Comparison of ENCODE assay signal across 1 cellular context in the genomic region with DNA sequence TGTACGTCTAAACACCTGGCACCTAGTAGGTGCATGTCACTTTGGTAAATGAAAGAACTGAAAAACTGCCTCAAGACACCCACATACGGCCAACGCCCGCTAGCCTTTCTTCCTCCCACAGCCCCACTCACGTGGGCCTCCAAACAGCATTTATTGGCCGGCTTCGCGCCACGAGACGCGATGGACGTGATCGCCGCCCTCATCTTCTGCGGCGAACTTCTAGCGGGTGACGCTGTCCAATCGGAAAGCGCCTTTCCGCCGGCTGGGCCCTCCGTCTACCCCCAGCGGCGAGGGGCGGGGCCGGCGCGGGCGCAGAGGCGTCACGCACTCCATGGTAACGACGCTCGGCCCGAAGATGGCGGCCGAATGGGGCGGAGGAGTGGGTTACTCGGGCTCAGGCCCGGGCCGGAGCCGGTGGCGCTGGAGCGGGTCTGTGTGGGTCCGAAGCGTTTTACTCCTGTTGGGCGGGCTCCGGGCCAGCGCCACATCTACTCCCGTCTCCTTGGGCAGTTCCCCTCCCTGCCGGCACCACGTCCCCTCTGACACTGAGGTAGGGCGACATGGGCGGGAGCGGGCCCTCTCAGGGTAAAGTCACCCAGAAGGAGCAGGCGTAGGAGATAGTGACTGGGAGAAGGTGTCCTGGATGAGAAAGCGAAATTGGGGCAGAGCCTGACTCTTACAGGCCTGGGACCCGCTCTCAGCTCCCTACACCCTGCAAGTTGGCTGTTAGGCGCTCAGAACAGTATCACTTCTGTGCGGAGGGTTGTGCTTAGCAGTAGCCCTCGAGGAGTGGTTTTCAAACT.
A peak's percentile ranks its signal among the peaks of the same experiment; 100 is the strongest.
TF ChIP-seq lines count a peak whose summit lies in the region.

A gene with protein sequence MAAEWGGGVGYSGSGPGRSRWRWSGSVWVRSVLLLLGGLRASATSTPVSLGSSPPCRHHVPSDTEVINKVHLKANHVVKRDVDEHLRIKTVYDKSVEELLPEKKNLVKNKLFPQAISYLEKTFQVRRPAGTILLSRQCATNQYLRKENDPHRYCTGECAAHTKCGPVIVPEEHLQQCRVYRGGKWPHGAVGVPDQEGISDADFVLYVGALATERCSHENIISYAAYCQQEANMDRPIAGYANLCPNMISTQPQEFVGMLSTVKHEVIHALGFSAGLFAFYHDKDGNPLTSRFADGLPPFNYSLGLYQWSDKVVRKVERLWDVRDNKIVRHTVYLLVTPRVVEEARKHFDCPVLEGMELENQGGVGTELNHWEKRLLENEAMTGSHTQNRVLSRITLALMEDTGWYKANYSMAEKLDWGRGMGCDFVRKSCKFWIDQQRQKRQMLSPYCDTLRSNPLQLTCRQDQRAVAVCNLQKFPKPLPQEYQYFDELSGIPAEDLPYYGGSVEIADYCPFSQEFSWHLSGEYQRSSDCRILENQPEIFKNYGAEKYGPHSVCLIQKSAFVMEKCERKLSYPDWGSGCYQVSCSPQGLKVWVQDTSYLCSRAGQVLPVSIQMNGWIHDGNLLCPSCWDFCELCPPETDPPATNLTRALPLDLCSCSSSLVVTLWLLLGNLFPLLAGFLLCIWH (plus strand): TSS at position 327 of the 803 bp plus-strand sequence. CDS start 29 bp downstream, at position 356.

TF ChIP-seq in HepG2, 621 proteins besides CTCF, POLR2A, EP300 and RAD21 (continued from another document and continues in another):
- TF ChIP-seq ZKSCAN1 (IDR thresholded peaks at IDR 0.05; ENCODE audit: low read length), result peak; percentile 68; the same call in 1 of the 2 replicates
- no peak for TF ChIP-seq ZNF234 (CRISPR knock-in tag; conservative IDR thresholded peaks at IDR 0.05)
- TF ChIP-seq GLI4 (CRISPR knock-in tag; IDR thresholded peaks at IDR 0.05; ENCODE audit: borderline replicate concordance), result no peak
- TF ChIP-seq ZNF83 (CRISPR knock-in tag; IDR thresholded peaks at IDR 0.05; ENCODE audit: borderline replicate concordance), result 0 out of 2 replicates have a peak, but pooled peaks have one; percentile 33
- peak; percentile 93; the same call in 2 of the 3 replicates for TF ChIP-seq MXI1 (IDR thresholded peaks at IDR 0.05; ENCODE audit: borderline replicate concordance, low read depth, low read length)
- TF ChIP-seq ZNF296 (CRISPR knock-in tag; conservative IDR thresholded peaks at IDR 0.05), result peak; percentile 79; the same call in 1 of the 2 replicates
- TF ChIP-seq ZNF883 (CRISPR knock-in tag; IDR thresholded peaks at IDR 0.05; ENCODE audit: not compliant biosample characterization), result peak; percentile 79
- TF ChIP-seq, protein P1, sequence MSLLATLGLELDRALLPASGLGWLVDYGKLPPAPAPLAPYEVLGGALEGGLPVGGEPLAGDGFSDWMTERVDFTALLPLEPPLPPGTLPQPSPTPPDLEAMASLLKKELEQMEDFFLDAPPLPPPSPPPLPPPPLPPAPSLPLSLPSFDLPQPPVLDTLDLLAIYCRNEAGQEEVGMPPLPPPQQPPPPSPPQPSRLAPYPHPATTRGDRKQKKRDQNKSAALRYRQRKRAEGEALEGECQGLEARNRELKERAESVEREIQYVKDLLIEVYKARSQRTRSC (CRISPR knock-in tag; IDR thresholded peaks at IDR 0.05; ENCODE audit: low read depth), result no peak
- TF ChIP-seq, protein P2, sequence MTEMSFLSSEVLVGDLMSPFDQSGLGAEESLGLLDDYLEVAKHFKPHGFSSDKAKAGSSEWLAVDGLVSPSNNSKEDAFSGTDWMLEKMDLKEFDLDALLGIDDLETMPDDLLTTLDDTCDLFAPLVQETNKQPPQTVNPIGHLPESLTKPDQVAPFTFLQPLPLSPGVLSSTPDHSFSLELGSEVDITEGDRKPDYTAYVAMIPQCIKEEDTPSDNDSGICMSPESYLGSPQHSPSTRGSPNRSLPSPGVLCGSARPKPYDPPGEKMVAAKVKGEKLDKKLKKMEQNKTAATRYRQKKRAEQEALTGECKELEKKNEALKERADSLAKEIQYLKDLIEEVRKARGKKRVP (CRISPR knock-in tag; IDR thresholded peaks at IDR 0.05), result no peak
- TF ChIP-seq ZNF652 (CRISPR knock-in tag; IDR thresholded peaks at IDR 0.05; ENCODE audit: borderline replicate concordance, low read depth), result no peak
- TF ChIP-seq JUNB (CRISPR knock-in tag; IDR thresholded peaks at IDR 0.05; ENCODE audit: borderline replicate concordance), result no peak
- TF ChIP-seq MTF2 (CRISPR knock-in tag; IDR thresholded peaks at IDR 0.05; ENCODE audit: borderline replicate concordance), result no peak
- TF ChIP-seq NFAT5 (CRISPR knock-in tag; IDR thresholded peaks at IDR 0.05), result no peak; the same call in 1 of the 2 replicates
- no peak for TF ChIP-seq SRSF9 (IDR thresholded peaks at IDR 0.05; ENCODE audit: borderline replicate concordance, insufficient read depth, low read depth, low read length, poor library complexity, severe bottlenecking)
- no peak for TF ChIP-seq ZFYVE20 (CRISPR knock-in tag; IDR thresholded peaks at IDR 0.05; ENCODE audit: borderline replicate concordance, low read depth)
- no peak for TF ChIP-seq PREB (CRISPR knock-in tag; IDR thresholded peaks at IDR 0.05)
- no peak for TF ChIP-seq ZNF460 (CRISPR knock-in tag; IDR thresholded peaks at IDR 0.05; ENCODE audit: borderline replicate concordance)
- TF ChIP-seq GATAD2A (CRISPR knock-in tag; IDR thresholded peaks at IDR 0.05), result no peak; the same call in 1 of the 2 replicates
- TF ChIP-seq ZNF34 (CRISPR knock-in tag; IDR thresholded peaks at IDR 0.05; ENCODE audit: borderline replicate concordance), result no peak
- TF ChIP-seq, protein P3, sequence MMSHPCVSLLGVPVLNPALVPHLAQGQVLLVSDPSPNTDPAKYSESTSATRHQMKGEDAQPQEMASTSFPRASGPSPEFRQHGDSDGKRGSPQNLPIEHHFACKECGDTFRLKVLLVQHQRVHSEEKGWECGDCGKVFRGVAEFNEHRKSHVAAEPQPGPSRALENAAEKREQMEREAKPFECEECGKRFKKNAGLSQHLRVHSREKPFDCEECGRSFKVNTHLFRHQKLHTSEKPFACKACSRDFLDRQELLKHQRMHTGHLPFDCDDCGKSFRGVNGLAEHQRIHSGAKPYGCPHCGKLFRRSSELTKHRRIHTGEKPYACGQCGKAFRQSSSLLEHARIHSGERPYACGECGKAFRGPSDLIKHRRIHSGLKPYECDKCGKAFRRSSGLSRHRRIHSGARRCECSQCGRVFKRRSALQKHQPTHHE (CRISPR knock-in tag; IDR thresholded peaks at IDR 0.05; ENCODE audit: borderline replicate concordance), result 0 out of 2 replicates have a peak, but pooled peaks have one; percentile 14
- peak; percentile 40; the same call in 1 of the 2 replicates for TF ChIP-seq ZNF281 (CRISPR knock-in tag; IDR thresholded peaks at IDR 0.05; ENCODE audit: borderline replicate concordance)
- TF ChIP-seq ZNF496 (CRISPR knock-in tag; IDR thresholded peaks at IDR 0.05; ENCODE audit: insufficient replicate concordance), result no peak
- TF ChIP-seq ZNF670 (CRISPR knock-in tag; IDR thresholded peaks at IDR 0.05; ENCODE audit: borderline replicate concordance), result no peak; the same call in 1 of the 2 replicates
- TF ChIP-seq ZNF20 (CRISPR knock-in tag; IDR thresholded peaks at IDR 0.05), result no peak
- peak; percentile 66; the same call in 1 of the 2 replicates for TF ChIP-seq PATZ1 (CRISPR knock-in tag; IDR thresholded peaks at IDR 0.05)
- peak; percentile 56; the same call in 1 of the 2 replicates for TF ChIP-seq TMF1 (CRISPR knock-in tag; IDR thresholded peaks at IDR 0.05; ENCODE audit: low read depth)
- no peak for TF ChIP-seq SATB2 (CRISPR knock-in tag; IDR thresholded peaks at IDR 0.05)
- peak; percentile 60; the same call in 1 of the 2 replicates for TF ChIP-seq WIZ (CRISPR knock-in tag; IDR thresholded peaks at IDR 0.05)
- TF ChIP-seq KLF6 (CRISPR knock-in tag; IDR thresholded peaks at IDR 0.05), result 0 out of 2 replicates have a peak, but pooled peaks have one; percentile 74
- TF ChIP-seq ZNF543 (CRISPR knock-in tag; IDR thresholded peaks at IDR 0.05), result no peak
- no peak for TF ChIP-seq ZNF136 (CRISPR knock-in tag; IDR thresholded peaks at IDR 0.05; ENCODE audit: low read depth)
- TF ChIP-seq NFE2L2 (IDR thresholded peaks at IDR 0.05; ENCODE audit: low read length), result no peak
- TF ChIP-seq, protein P4, sequence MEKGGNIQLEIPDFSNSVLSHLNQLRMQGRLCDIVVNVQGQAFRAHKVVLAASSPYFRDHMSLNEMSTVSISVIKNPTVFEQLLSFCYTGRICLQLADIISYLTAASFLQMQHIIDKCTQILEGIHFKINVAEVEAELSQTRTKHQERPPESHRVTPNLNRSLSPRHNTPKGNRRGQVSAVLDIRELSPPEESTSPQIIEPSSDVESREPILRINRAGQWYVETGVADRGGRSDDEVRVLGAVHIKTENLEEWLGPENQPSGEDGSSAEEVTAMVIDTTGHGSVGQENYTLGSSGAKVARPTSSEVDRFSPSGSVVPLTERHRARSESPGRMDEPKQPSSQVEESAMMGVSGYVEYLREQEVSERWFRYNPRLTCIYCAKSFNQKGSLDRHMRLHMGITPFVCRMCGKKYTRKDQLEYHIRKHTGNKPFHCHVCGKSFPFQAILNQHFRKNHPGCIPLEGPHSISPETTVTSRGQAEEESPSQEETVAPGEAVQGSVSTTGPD (CRISPR knock-in tag; IDR thresholded peaks at IDR 0.05), result no peak
- peak; percentile 59; the same call in 1 of the 2 replicates for TF ChIP-seq CBFB (CRISPR knock-in tag; IDR thresholded peaks at IDR 0.05)
- no peak for TF ChIP-seq TBL1XR1 (IDR thresholded peaks at IDR 0.05; ENCODE audit: borderline replicate concordance, low read length, partially characterized antibody)
- no peak for TF ChIP-seq ZNF510 (CRISPR knock-in tag; IDR thresholded peaks at IDR 0.05; ENCODE audit: low read depth)
- peak; percentile 80; the same call in 1 of the 2 replicates for TF ChIP-seq NFE2L1 (CRISPR knock-in tag; IDR thresholded peaks at IDR 0.05; ENCODE audit: borderline replicate concordance)
- TF ChIP-seq PHF20 (CRISPR knock-in tag; IDR thresholded peaks at IDR 0.05), result peak; percentile 19; the same call in 1 of the 2 replicates
